2 cellular contexts compared by ENCODE assay signal in genomic region chr19:15759962-15760565, GRCh38.
A peak's percentile ranks its signal among the peaks of the same experiment; 100 is the strongest.
TF ChIP-seq lines count a peak whose summit lies in the region.

No MANE protein-coding gene starts in this region.

TF ChIP-seq in Ishikawa, 13 proteins besides CTCF, POLR2A, EP300 and RAD21:
- TF ChIP-seq CREB1 (IDR thresholded peaks at IDR 0.05; ENCODE audit: low read depth): no peak

TF ChIP-seq in K562, 482 proteins besides CTCF, POLR2A, EP300 and RAD21:
- TF ChIP-seq CTCFL (IDR thresholded peaks at IDR 0.05; ENCODE audit: borderline replicate concordance, insufficient read depth, low read depth, low read length, poor library complexity, severe bottlenecking) (peak; percentile 71), ETS1 (conservative IDR thresholded peaks at IDR 0.05; ENCODE audit: control insufficient read depth, low read depth, low read length) (no peak), NRF1 (conservative IDR thresholded peaks at IDR 0.05 in 1 of 2, IDR thresholded peaks at IDR 0.05 in 1 of 2) (0 out of 4 replicates have a peak, but pooled peaks of 1 of the 2 experiments have one; percentile 21), SMC3 (conservative IDR thresholded peaks at IDR 0.05; ENCODE audit: insufficient read depth, low read depth, low read length) (peak; percentile 43; the same call in 1 of the 2 replicates), MCM2 (IDR thresholded peaks at IDR 0.05; ENCODE audit: low read depth) (no peak)
